In genomic region chr11:12824281-12825041, GRCh38 we compare ENCODE assay signal across 1 cellular context.
TF ChIP-seq lines count a peak whose summit lies in the region.

No MANE protein-coding gene starts in this region.

TF ChIP-seq in HepG2, 621 proteins besides CTCF, POLR2A, EP300 and RAD21 (continued from another document and continues in another):
- TF ChIP-seq, protein P1, sequence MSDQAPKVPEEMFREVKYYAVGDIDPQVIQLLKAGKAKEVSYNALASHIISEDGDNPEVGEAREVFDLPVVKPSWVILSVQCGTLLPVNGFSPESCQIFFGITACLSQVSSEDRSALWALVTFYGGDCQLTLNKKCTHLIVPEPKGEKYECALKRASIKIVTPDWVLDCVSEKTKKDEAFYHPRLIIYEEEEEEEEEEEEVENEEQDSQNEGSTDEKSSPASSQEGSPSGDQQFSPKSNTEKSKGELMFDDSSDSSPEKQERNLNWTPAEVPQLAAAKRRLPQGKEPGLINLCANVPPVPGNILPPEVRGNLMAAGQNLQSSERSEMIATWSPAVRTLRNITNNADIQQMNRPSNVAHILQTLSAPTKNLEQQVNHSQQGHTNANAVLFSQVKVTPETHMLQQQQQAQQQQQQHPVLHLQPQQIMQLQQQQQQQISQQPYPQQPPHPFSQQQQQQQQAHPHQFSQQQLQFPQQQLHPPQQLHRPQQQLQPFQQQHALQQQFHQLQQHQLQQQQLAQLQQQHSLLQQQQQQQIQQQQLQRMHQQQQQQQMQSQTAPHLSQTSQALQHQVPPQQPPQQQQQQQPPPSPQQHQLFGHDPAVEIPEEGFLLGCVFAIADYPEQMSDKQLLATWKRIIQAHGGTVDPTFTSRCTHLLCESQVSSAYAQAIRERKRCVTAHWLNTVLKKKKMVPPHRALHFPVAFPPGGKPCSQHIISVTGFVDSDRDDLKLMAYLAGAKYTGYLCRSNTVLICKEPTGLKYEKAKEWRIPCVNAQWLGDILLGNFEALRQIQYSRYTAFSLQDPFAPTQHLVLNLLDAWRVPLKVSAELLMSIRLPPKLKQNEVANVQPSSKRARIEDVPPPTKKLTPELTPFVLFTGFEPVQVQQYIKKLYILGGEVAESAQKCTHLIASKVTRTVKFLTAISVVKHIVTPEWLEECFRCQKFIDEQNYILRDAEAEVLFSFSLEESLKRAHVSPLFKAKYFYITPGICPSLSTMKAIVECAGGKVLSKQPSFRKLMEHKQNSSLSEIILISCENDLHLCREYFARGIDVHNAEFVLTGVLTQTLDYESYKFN (CRISPR knock-in tag; conservative IDR thresholded peaks at IDR 0.05), result peak; percentile 76
- no peak for TF ChIP-seq TEF (CRISPR knock-in tag; IDR thresholded peaks at IDR 0.05)
- TF ChIP-seq CBX1 (IDR thresholded peaks at IDR 0.05; ENCODE audit: low read depth), result no peak
- TF ChIP-seq ZNF18 (CRISPR knock-in tag; IDR thresholded peaks at IDR 0.05; ENCODE audit: insufficient replicate concordance), result no peak
- no peak for TF ChIP-seq MLXIP (CRISPR knock-in tag; IDR thresholded peaks at IDR 0.05; ENCODE audit: borderline replicate concordance)
- TF ChIP-seq, protein P2, sequence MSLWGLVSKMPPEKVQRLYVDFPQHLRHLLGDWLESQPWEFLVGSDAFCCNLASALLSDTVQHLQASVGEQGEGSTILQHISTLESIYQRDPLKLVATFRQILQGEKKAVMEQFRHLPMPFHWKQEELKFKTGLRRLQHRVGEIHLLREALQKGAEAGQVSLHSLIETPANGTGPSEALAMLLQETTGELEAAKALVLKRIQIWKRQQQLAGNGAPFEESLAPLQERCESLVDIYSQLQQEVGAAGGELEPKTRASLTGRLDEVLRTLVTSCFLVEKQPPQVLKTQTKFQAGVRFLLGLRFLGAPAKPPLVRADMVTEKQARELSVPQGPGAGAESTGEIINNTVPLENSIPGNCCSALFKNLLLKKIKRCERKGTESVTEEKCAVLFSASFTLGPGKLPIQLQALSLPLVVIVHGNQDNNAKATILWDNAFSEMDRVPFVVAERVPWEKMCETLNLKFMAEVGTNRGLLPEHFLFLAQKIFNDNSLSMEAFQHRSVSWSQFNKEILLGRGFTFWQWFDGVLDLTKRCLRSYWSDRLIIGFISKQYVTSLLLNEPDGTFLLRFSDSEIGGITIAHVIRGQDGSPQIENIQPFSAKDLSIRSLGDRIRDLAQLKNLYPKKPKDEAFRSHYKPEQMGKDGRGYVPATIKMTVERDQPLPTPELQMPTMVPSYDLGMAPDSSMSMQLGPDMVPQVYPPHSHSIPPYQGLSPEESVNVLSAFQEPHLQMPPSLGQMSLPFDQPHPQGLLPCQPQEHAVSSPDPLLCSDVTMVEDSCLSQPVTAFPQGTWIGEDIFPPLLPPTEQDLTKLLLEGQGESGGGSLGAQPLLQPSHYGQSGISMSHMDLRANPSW (CRISPR knock-in tag; IDR thresholded peaks at IDR 0.05; ENCODE audit: borderline replicate concordance), result no peak
- TF ChIP-seq LCORL (IDR thresholded peaks at IDR 0.05), result no peak
- TF ChIP-seq LCORL (CRISPR knock-in tag; IDR thresholded peaks at IDR 0.05), result peak; percentile 65; the same call in 1 of the 2 replicates
- no peak for TF ChIP-seq ETV5 (CRISPR knock-in tag; IDR thresholded peaks at IDR 0.05; ENCODE audit: borderline replicate concordance)
- TF ChIP-seq DPF2 (CRISPR knock-in tag; IDR thresholded peaks at IDR 0.05; ENCODE audit: borderline replicate concordance, low read depth), result peak; percentile 17; the same call in 1 of the 2 replicates
- no peak for TF ChIP-seq ZNF562 (CRISPR knock-in tag; IDR thresholded peaks at IDR 0.05; ENCODE audit: borderline replicate concordance)
- no peak for TF ChIP-seq ZNF510 (CRISPR knock-in tag; IDR thresholded peaks at IDR 0.05; ENCODE audit: low read depth)
- no peak for TF ChIP-seq ZNF230 (CRISPR knock-in tag; IDR thresholded peaks at IDR 0.05)
- peak; percentile 92 for TF ChIP-seq SOX5 (CRISPR knock-in tag; IDR thresholded peaks at IDR 0.05; ENCODE audit: borderline replicate concordance)
- no peak for TF ChIP-seq TSC22D2 (CRISPR knock-in tag; IDR thresholded peaks at IDR 0.05; ENCODE audit: borderline replicate concordance)
- TF ChIP-seq ZNF256 (CRISPR knock-in tag; conservative IDR thresholded peaks at IDR 0.05), result no peak
- TF ChIP-seq RFXANK (CRISPR knock-in tag; IDR thresholded peaks at IDR 0.05), result no peak
- TF ChIP-seq ZBTB39 (CRISPR knock-in tag; IDR thresholded peaks at IDR 0.05), result no peak
- TF ChIP-seq, protein P3, sequence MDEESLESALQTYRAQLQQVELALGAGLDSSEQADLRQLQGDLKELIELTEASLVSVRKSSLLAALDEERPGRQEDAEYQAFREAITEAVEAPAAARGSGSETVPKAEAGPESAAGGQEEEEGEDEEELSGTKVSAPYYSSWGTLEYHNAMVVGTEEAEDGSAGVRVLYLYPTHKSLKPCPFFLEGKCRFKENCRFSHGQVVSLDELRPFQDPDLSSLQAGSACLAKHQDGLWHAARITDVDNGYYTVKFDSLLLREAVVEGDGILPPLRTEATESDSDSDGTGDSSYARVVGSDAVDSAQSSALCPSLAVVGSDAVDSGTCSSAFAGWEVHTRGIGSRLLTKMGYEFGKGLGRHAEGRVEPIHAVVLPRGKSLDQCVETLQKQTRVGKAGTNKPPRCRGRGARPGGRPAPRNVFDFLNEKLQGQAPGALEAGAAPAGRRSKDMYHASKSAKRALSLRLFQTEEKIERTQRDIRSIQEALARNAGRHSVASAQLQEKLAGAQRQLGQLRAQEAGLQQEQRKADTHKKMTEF (CRISPR knock-in tag; IDR thresholded peaks at IDR 0.05), result peak; percentile 52; the same call in 1 of the 2 replicates
- no peak for TF ChIP-seq DRAP1 (CRISPR knock-in tag; IDR thresholded peaks at IDR 0.05)
- no peak for TF ChIP-seq SP4 (CRISPR knock-in tag; IDR thresholded peaks at IDR 0.05)
- TF ChIP-seq DMAP1 (CRISPR knock-in tag; IDR thresholded peaks at IDR 0.05), result peak; percentile 51; the same call in 1 of the 2 replicates
- no peak for TF ChIP-seq ZNF670 (CRISPR knock-in tag; IDR thresholded peaks at IDR 0.05; ENCODE audit: borderline replicate concordance)
- TF ChIP-seq SOX6 (IDR thresholded peaks at IDR 0.05), result no peak
- TF ChIP-seq SOX6 (CRISPR knock-in tag; IDR thresholded peaks at IDR 0.05), result peak; percentile 94
- TF ChIP-seq EED (CRISPR knock-in tag; IDR thresholded peaks at IDR 0.05), result no peak
- TF ChIP-seq CENPT (CRISPR knock-in tag; IDR thresholded peaks at IDR 0.05; ENCODE audit: low read depth), result no peak
- TF ChIP-seq ERF (CRISPR knock-in tag; IDR thresholded peaks at IDR 0.05), result peak; percentile 60
- no peak for TF ChIP-seq ZNF761 (CRISPR knock-in tag; conservative IDR thresholded peaks at IDR 0.05)
- TF ChIP-seq SMYD3 (CRISPR knock-in tag; IDR thresholded peaks at IDR 0.05), result no peak
- TF ChIP-seq, protein P4, sequence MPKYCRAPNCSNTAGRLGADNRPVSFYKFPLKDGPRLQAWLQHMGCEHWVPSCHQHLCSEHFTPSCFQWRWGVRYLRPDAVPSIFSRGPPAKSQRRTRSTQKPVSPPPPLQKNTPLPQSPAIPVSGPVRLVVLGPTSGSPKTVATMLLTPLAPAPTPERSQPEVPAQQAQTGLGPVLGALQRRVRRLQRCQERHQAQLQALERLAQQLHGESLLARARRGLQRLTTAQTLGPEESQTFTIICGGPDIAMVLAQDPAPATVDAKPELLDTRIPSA (CRISPR knock-in tag; IDR thresholded peaks at IDR 0.05; ENCODE audit: borderline replicate concordance), result no peak
- no peak for TF ChIP-seq ZNF333 (CRISPR knock-in tag; IDR thresholded peaks at IDR 0.05; ENCODE audit: borderline replicate concordance)
- 0 out of 2 replicates have a peak, but pooled peaks have one; percentile 66 for TF ChIP-seq RCOR2 (CRISPR knock-in tag; IDR thresholded peaks at IDR 0.05)
- no peak for TF ChIP-seq PRDM15 (CRISPR knock-in tag; IDR thresholded peaks at IDR 0.05)
- 0 out of 2 replicates have a peak, but pooled peaks have one; percentile 48 for TF ChIP-seq ZNF136 (CRISPR knock-in tag; IDR thresholded peaks at IDR 0.05; ENCODE audit: low read depth)
- no peak for TF ChIP-seq AGO2 (optimal IDR thresholded peaks at IDR 0.05; ENCODE audit: low read depth, low read length)
- no peak for TF ChIP-seq ZNF816 (CRISPR knock-in tag; IDR thresholded peaks at IDR 0.05; ENCODE audit: borderline replicate concordance)
- TF ChIP-seq NFYB (CRISPR knock-in tag; IDR thresholded peaks at IDR 0.05), result no peak
- no peak for TF ChIP-seq ZBTB21 (CRISPR knock-in tag; IDR thresholded peaks at IDR 0.05)
- peak; percentile 21; the same call in 1 of the 2 replicates for TF ChIP-seq ZNF709 (CRISPR knock-in tag; IDR thresholded peaks at IDR 0.05)
- no peak for TF ChIP-seq ZNF143 (CRISPR knock-in tag; IDR thresholded peaks at IDR 0.05)
